Comparison of ENCODE assay signal across 1 cellular context in genomic region chr10:110512461-110513187, GRCh38.
TF ChIP-seq lines count a peak whose summit lies in the region.

No MANE protein-coding gene starts in this region.

TF ChIP-seq in WTC11, 78 proteins besides CTCF, POLR2A, EP300 and RAD21 (continued from another document):
- no peak for TF ChIP-seq SMAD3 (CRISPR knock-in tag; IDR thresholded peaks at IDR 0.05; ENCODE audit: borderline replicate concordance)
- no peak for TF ChIP-seq AR (CRISPR knock-in tag; IDR thresholded peaks at IDR 0.05)
- no peak for TF ChIP-seq NR2C2 (CRISPR knock-in tag; IDR thresholded peaks at IDR 0.05)
